ENCODE assay signal across 14 cellular contexts in genomic region chr15:64249406-64249805, GRCh38.
DNase-seq lines count a peak whose midpoint lies in the region; ATAC-seq and TF ChIP-seq lines count a peak whose summit lies in the region.
"Had no signal": no experiment of that assay in that cellular context is flagged by ENCODE, and none has a peak within 500 bp of the region (broad histone marks: within the 10 kb centered on the region; RNA-seq: fewer than 3 reads in every experiment).

No MANE protein-coding gene starts in this region.

- peaks cover 57% of the 10 kb centered on the region for H3K4me1 Mint-ChIP-seq in activated T-helper 1 cell treated with anti-CD3 and anti-CD28 coated beads, Interleukin-12 subunit alpha, Interleukin-12 subunit beta, Interleukin-2, Interleukin-4 antibody, amounts not matched to agents 30 ng/mL and 10 ng/mL and 1 ng/mL, durations not matched to agents 14 hours and 24 hours and 36 hours (ENCODE audit: low read depth)

- POLR2A ChIA-PET in HEK293 (lab: Yijun Ruan, JAX), result no interaction called here

- peak overlapping the region; percentile 8 for H3K27ac Mint-ChIP-seq in activated T-helper 1 cell treated with anti-CD3 and anti-CD28 coated beads, Interleukin-12 subunit alpha, Interleukin-12 subunit beta, Interleukin-2, Interleukin-4 antibody, amounts not matched to agents 30 ng/mL and 10 ng/mL and 1 ng/mL, durations not matched to agents 14 hours and 24 hours and 36 hours
- H3K27ac Mint-ChIP-seq: stimulated activated naive CD8-positive, alpha-beta T cell treated with anti-CD3 and anti-CD28 coated beads, Interleukin-15, Interleukin-2, amounts not matched to agents 100 ng/mL and 50 ng/mL, for 24 hours had no signal

- H3K4me1 ChIP-seq in HEK293 (ENCODE audit: control insufficient read depth, insufficient read depth, low read length), result peaks cover 14% of the 10 kb centered on the region
- peaks cover 32% of the 10 kb centered on the region for H3K4me1 ChIP-seq in foreskin keratinocyte

- no peak overlapping the region for H3K4me3 ChIP-seq in HEK293 (ENCODE audit: low read depth, low read length)
- H3K4me3 ChIP-seq: right atrium auricular region had no signal

- no peak for DNase-seq in activated T-helper 1 cell treated with anti-CD3 and anti-CD28 coated beads, Interleukin-12 subunit alpha, Interleukin-12 subunit beta, Interleukin-2, Interleukin-4 antibody, amounts not matched to agents 30 ng/mL and 10 ng/mL and 1 ng/mL, durations not matched to agents 14 hours and 24 hours and 36 hours (ENCODE audit: low spot score)
- DNase-seq in foreskin keratinocyte (peak in 1 of 2 donors; percentile 39), renal cortical epithelial cell (ENCODE audit: low read depth) (peak; percentile 93)
- DNase-seq: activated CD4-positive, alpha-beta T cell treated with anti-CD3 and anti-CD28 coated beads, Interleukin-2, amount 50 U/mL, for 48 hours; NCI-H2081 treated with DMSO at 0.1 percent for 48 hours; stimulated activated CD4-positive, alpha-beta T cell treated with anti-CD3 and anti-CD28 coated beads, Interleukin-4, amount 100 ng/mL, for 4 hours; T-helper 2 cell had no signal

- peaks cover 2% of the 10 kb centered on the region for H3K27me3 Mint-ChIP-seq in activated T-helper 1 cell treated with anti-CD3 and anti-CD28 coated beads, Interleukin-12 subunit alpha, Interleukin-12 subunit beta, Interleukin-2, Interleukin-4 antibody, amounts not matched to agents 30 ng/mL and 10 ng/mL and 1 ng/mL, durations not matched to agents 14 hours and 24 hours and 36 hours (ENCODE audit: insufficient read depth)
- H3K27me3 Mint-ChIP-seq: stimulated activated naive CD8-positive, alpha-beta T cell treated with anti-CD3 and anti-CD28 coated beads, Interleukin-15, Interleukin-2, amounts not matched to agents 100 ng/mL and 50 ng/mL, for 24 hours had no signal

- H3K9me3 Mint-ChIP-seq in activated T-helper 1 cell treated with anti-CD3 and anti-CD28 coated beads, Interleukin-12 subunit alpha, Interleukin-12 subunit beta, Interleukin-2, Interleukin-4 antibody, amounts not matched to agents 30 ng/mL and 10 ng/mL and 1 ng/mL, durations not matched to agents 14 hours and 24 hours and 36 hours, result no peaks in the 10 kb centered on the region
- H3K9me3 Mint-ChIP-seq: CD14-positive monocyte; stimulated activated naive CD8-positive, alpha-beta T cell treated with anti-CD3 and anti-CD28 coated beads, Interleukin-15, Interleukin-2, amounts not matched to agents 100 ng/mL and 50 ng/mL, for 24 hours had no signal

- H3K4me3 Mint-ChIP-seq in activated T-helper 1 cell treated with anti-CD3 and anti-CD28 coated beads, Interleukin-12 subunit alpha, Interleukin-12 subunit beta, Interleukin-2, Interleukin-4 antibody, amounts not matched to agents 30 ng/mL and 10 ng/mL and 1 ng/mL, durations not matched to agents 14 hours and 24 hours and 36 hours, result no peak overlapping the region
- H3K4me3 Mint-ChIP-seq: CD14-positive monocyte; stimulated activated naive CD8-positive, alpha-beta T cell treated with anti-CD3 and anti-CD28 coated beads, Interleukin-15, Interleukin-2, amounts not matched to agents 100 ng/mL and 50 ng/mL, for 24 hours had no signal

- ATAC-seq in foreskin keratinocyte (no peak), GM18909 (IDR thresholded peaks at IDR 0.05; ENCODE audit: poor library complexity, unreplicated experiment) (no peak), GM18498 (IDR thresholded peaks at IDR 0.05; ENCODE audit: unreplicated experiment) (no peak), GM19467 (IDR thresholded peaks at IDR 0.05; ENCODE audit: unreplicated experiment) (no peak)

- H3K36me3 Mint-ChIP-seq in activated T-helper 1 cell treated with anti-CD3 and anti-CD28 coated beads, Interleukin-12 subunit alpha, Interleukin-12 subunit beta, Interleukin-2, Interleukin-4 antibody, amounts not matched to agents 30 ng/mL and 10 ng/mL and 1 ng/mL, durations not matched to agents 14 hours and 24 hours and 36 hours (ENCODE audit: low read depth), result peaks cover 25% of the 10 kb centered on the region

- no peaks in the 10 kb centered on the region for H3K36me3 ChIP-seq in HEK293 (ENCODE audit: control insufficient read depth in 2 of 2, insufficient read depth in 1 of 2, low read length in 2 of 2)
- H3K36me3 ChIP-seq: right atrium auricular region had no signal

- H3K27ac ChIP-seq in HEK293 (ENCODE audit: extremely low read depth, low read depth, low read length), result no peak overlapping the region
- H3K27ac ChIP-seq in foreskin keratinocyte, result peak overlapping the region; percentile 35
- H3K27ac ChIP-seq: right atrium auricular region had no signal

- H3K9me3 ChIP-seq in HEK293 (ENCODE audit: control insufficient read depth, insufficient read depth, low read depth, low read length), result no peaks in the 10 kb centered on the region
- H3K9me3 ChIP-seq: right atrium auricular region had no signal

- TF ChIP-seq CTCF in HEK293 (tag by site-specific recombination; IDR thresholded peaks at IDR 0.05) (no peak), foreskin keratinocyte (conservative IDR thresholded peaks at IDR 0.05) (no peak)

- CTCF ChIA-PET in HEK293 (lab: Yijun Ruan, JAX), result no interaction called here

- intact Hi-C loops in activated T-helper 1 cell treated with anti-CD3 and anti-CD28 coated beads, Interleukin-12 subunit alpha, Interleukin-12 subunit beta, Interleukin-2, Interleukin-4 antibody, amounts not matched to agents 30 ng/mL and 10 ng/mL and 1 ng/mL, durations not matched to agents 14 hours and 24 hours and 36 hours (cut with micrococcal nuclease), result loop anchor here (5.0 to 10.0 kb wide), 5 partner anchors 33 to 1055 kb away; partner anchors contain the start of genes CIAO2A and SNX1

- H3K27me3 ChIP-seq in foreskin keratinocyte, result no peaks in the 10 kb centered on the region
- H3K27me3 ChIP-seq: right atrium auricular region had no signal

TF ChIP-seq in HEK293, 187 proteins besides CTCF, POLR2A, EP300 and RAD21:
- TF ChIP-seq, protein P1, sequence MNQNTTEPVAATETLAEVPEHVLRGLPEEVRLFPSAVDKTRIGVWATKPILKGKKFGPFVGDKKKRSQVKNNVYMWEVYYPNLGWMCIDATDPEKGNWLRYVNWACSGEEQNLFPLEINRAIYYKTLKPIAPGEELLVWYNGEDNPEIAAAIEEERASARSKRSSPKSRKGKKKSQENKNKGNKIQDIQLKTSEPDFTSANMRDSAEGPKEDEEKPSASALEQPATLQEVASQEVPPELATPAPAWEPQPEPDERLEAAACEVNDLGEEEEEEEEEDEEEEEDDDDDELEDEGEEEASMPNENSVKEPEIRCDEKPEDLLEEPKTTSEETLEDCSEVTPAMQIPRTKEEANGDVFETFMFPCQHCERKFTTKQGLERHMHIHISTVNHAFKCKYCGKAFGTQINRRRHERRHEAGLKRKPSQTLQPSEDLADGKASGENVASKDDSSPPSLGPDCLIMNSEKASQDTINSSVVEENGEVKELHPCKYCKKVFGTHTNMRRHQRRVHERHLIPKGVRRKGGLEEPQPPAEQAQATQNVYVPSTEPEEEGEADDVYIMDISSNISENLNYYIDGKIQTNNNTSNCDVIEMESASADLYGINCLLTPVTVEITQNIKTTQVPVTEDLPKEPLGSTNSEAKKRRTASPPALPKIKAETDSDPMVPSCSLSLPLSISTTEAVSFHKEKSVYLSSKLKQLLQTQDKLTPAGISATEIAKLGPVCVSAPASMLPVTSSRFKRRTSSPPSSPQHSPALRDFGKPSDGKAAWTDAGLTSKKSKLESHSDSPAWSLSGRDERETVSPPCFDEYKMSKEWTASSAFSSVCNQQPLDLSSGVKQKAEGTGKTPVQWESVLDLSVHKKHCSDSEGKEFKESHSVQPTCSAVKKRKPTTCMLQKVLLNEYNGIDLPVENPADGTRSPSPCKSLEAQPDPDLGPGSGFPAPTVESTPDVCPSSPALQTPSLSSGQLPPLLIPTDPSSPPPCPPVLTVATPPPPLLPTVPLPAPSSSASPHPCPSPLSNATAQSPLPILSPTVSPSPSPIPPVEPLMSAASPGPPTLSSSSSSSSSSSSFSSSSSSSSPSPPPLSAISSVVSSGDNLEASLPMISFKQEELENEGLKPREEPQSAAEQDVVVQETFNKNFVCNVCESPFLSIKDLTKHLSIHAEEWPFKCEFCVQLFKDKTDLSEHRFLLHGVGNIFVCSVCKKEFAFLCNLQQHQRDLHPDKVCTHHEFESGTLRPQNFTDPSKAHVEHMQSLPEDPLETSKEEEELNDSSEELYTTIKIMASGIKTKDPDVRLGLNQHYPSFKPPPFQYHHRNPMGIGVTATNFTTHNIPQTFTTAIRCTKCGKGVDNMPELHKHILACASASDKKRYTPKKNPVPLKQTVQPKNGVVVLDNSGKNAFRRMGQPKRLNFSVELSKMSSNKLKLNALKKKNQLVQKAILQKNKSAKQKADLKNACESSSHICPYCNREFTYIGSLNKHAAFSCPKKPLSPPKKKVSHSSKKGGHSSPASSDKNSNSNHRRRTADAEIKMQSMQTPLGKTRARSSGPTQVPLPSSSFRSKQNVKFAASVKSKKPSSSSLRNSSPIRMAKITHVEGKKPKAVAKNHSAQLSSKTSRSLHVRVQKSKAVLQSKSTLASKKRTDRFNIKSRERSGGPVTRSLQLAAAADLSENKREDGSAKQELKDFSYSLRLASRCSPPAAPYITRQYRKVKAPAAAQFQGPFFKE (tag by site-specific recombination; IDR thresholded peaks at IDR 0.05; ENCODE audit: borderline replicate concordance), result no peak
- TF ChIP-seq ZNF600 (tag by site-specific recombination; IDR thresholded peaks at IDR 0.05), result peak; percentile 11; the same call in 1 of the 2 replicates
- no peak for TF ChIP-seq BCL6B (tag by site-specific recombination; IDR thresholded peaks at IDR 0.05)
- TF ChIP-seq ZNF626 (tag by site-specific recombination; IDR thresholded peaks at IDR 0.05), result no peak
- no peak for TF ChIP-seq ZNF654 (tag by site-specific recombination; IDR thresholded peaks at IDR 0.05; ENCODE audit: low read depth)
- no peak for TF ChIP-seq ZNF555 (tag by site-specific recombination; conservative IDR thresholded peaks at IDR 0.05)
- TF ChIP-seq HOXA7 (CRISPR knock-in tag; IDR thresholded peaks at IDR 0.05; ENCODE audit: borderline replicate concordance), result no peak
- no peak for TF ChIP-seq ZNF791 (tag by site-specific recombination; IDR thresholded peaks at IDR 0.05)
TF ChIP-seq in HEK293: peak in this region for 1.
